Comparison of ENCODE assay signal across 8 cellular contexts in genomic region chr3:14461748-14462324, GRCh38. TPM values are rescaled to one million over a fixed set of nuclear protein-coding genes. Genes with fewer than 3 reads are reported as not detected.
DNase-seq lines count a peak whose midpoint lies in the region; ATAC-seq and TF ChIP-seq lines count a peak whose summit lies in the region.

No MANE protein-coding gene starts in this region.

- no peaks in the 10 kb centered on the region for H3K9me3 ChIP-seq in uterus

- peak overlapping the region in 1 of 2 donors; percentile 77 for H3K27ac Mint-ChIP-seq in effector memory CD8-positive, alpha-beta T cell

- no peaks in the 10 kb centered on the region for H3K27me3 Mint-ChIP-seq in effector memory CD8-positive, alpha-beta T cell

- peak; percentile 49 for DNase-seq in SIG-M5 treated with dmso at 0.1 percent for 504 hours (lab: John Stamatoyannopoulos, UW; ENCODE audit: unreplicated experiment)
- no peak for DNase-seq in SIG-M5 (lab: John Stamatoyannopoulos, UW)
- peak; percentile 11 to 31 (median 26) for DNase-seq in effector memory CD8-positive, alpha-beta T cell
- DNase-seq in midbrain (lab: John Stamatoyannopoulos, UW) = peak; percentile 7
- DNase-seq in uterus = no peak

- ATAC-seq in effector memory CD8-positive, alpha-beta T cell (replicated peaks) = peak; percentile 57
- ATAC-seq in HG02642 (IDR thresholded peaks at IDR 0.05; ENCODE audit: poor library complexity, unreplicated experiment) = no peak

- no peaks in the 10 kb centered on the region for H3K9me3 Mint-ChIP-seq in effector memory CD8-positive, alpha-beta T cell

- no peaks in the 10 kb centered on the region for H3K27me3 ChIP-seq in uterus

- H3K4me1 Mint-ChIP-seq in effector memory CD8-positive, alpha-beta T cell (ENCODE audit: low read depth in 2 of 2) = peaks cover 3 to 9% of the 10 kb centered on the region in 2 donors

- H3K36me3 ChIP-seq in uterus = no peaks in the 10 kb centered on the region

- H3K4me3 ChIP-seq in WI38 (ENCODE audit: low read depth, low read length) = no peak overlapping the region
- H3K4me3 ChIP-seq in uterus = no peak overlapping the region

- TF ChIP-seq RAD21 in Ishikawa (IDR thresholded peaks at IDR 0.05; ENCODE audit: low read depth) = peak; percentile 90

- TF ChIP-seq POLR2A in uterus (IDR thresholded peaks at IDR 0.05) = no peak

- peaks cover 17% of the 10 kb centered on the region for H3K36me3 Mint-ChIP-seq in effector memory CD8-positive, alpha-beta T cell (ENCODE audit: insufficient read depth)

- intact Hi-C loops in uterus (cut with DNase I; ENCODE audit: low total_unique reads) = loop anchor here (10.0 kb wide), 1 partner anchor 57 kb away; the partner anchor contains the start of gene SLC6A6

- no peak overlapping the region for H3K4me3 Mint-ChIP-seq in effector memory CD8-positive, alpha-beta T cell

- TF ChIP-seq CTCF in WI38 (IDR thresholded peaks at IDR 0.05; ENCODE audit: low read depth, low read length) = peak; percentile 82
- peak; percentile 18 to 53 (median 29) for TF ChIP-seq CTCF in uterus (IDR thresholded peaks at IDR 0.05)

- no peak for TF ChIP-seq EP300 in Ishikawa (IDR thresholded peaks at IDR 0.05; ENCODE audit: borderline replicate concordance)

- peak overlapping the region in 1 of 2 donors; percentile 45 for H3K27ac ChIP-seq in uterus

- no peaks in the 10 kb centered on the region for H3K4me1 ChIP-seq in uterus

TF ChIP-seq in Ishikawa, 13 proteins besides CTCF, POLR2A, EP300 and RAD21:
- TF ChIP-seq TAF1 (IDR thresholded peaks at IDR 0.05; ENCODE audit: low read depth) (no peak), CEBPB (IDR thresholded peaks at IDR 0.05) (no peak)

RNA-seq across cellular contexts. Expression of gene SLC6A6, which starts 59.4 kb away (rescaled TPM):
- 10 to 100 TPM; 15.9 to 37.5 (median 18.0) TPM for total RNA-seq in uterus

Comparison
In these comparisons a context has a peak if more than half of its experiments do, and no peak if none do; other contexts are left out.
1. DNase-seq: peak in SIG-M5 treated with dmso at 0.1 percent for 504 hours (single experiment), effector memory CD8-positive, alpha-beta T cell (3 of 3) and midbrain (single experiment); none in SIG-M5 (single experiment) and uterus (0 of 2).